ENCODE assay signal across 18 cellular contexts in the genomic region with DNA sequence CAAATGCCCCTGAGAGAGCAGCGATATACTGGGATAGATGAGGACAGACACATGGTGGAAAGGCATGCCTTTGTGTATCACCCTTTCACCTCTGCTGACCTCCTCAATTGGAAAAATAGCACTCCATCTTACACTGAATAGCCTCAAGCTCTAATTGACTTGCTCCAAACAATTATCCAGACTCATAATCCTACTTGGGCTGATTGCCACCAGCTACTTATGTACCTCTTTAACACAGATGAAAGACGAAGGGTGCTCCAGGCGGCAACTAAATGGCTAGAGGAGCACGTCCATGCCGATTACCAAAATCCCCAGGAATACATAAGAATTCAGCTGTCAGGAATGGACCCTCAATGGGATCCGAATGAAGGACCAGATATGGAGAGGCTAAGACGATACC.
DNase-seq lines count a peak whose midpoint lies in the region; FAIRE-seq and TF ChIP-seq lines count a peak whose summit lies in the region.
"Had no signal": no experiment of that assay in that cellular context is flagged by ENCODE, and none has a peak within 500 bp of the region (broad histone marks: within the 10 kb centered on the region; RNA-seq: fewer than 3 reads in every experiment).

No MANE protein-coding gene starts in this region.

- peak overlapping the region; percentile 66 for H3K27ac Mint-ChIP-seq in glutamatergic neuron (ENCODE audit: unreplicated experiment)
- H3K27ac Mint-ChIP-seq: B cell; CD8-positive, alpha-beta T cell had no signal

- no peak for TF ChIP-seq POLR2A in H54 (IDR thresholded peaks at IDR 0.05; ENCODE audit: low read depth, low read length)

- TF ChIP-seq CTCF in glutamatergic neuron (IDR thresholded peaks at IDR 0.05; ENCODE audit: partially characterized antibody, unreplicated experiment): no peak
- no peak for TF ChIP-seq CTCF in hepatocyte (IDR thresholded peaks at IDR 0.05; ENCODE audit: poor library complexity)

- H3K27me3 Mint-ChIP-seq in glutamatergic neuron (ENCODE audit: unreplicated experiment): peaks cover 8% of the 10 kb centered on the region
- H3K27me3 Mint-ChIP-seq: B cell had no signal

- H3K4me1 Mint-ChIP-seq in glutamatergic neuron (ENCODE audit: low read depth, unreplicated experiment): peaks cover 18% of the 10 kb centered on the region
- H3K4me1 Mint-ChIP-seq: B cell had no signal

- H3K4me2 ChIP-seq in hepatocyte: no peak overlapping the region
- H3K4me2 ChIP-seq: BLaER1 treated with 17β-estradiol and CSF1 and Interleukin-3, amounts not matched to agents 10 nM and 100 nM had no signal

- H3K9me3 Mint-ChIP-seq in glutamatergic neuron (ENCODE audit: unreplicated experiment): peaks cover 6% of the 10 kb centered on the region

- H3K4me1 ChIP-seq in hepatocyte (ENCODE audit: insufficient read depth): no peaks in the 10 kb centered on the region
- H3K4me1 ChIP-seq: BLaER1 treated with 17β-estradiol and CSF1 and Interleukin-3, amounts not matched to agents 10 nM and 100 nM; HAP-1 had no signal

- H3K36me3 Mint-ChIP-seq in glutamatergic neuron (ENCODE audit: unreplicated experiment): no peaks in the 10 kb centered on the region
- H3K36me3 Mint-ChIP-seq: CD8-positive, alpha-beta T cell had no signal

- no peaks in the 10 kb centered on the region for H3K27me3 ChIP-seq in hepatocyte
- H3K27me3 ChIP-seq: BLaER1 treated with 17β-estradiol and CSF1 and Interleukin-3, amounts not matched to agents 10 nM and 100 nM had no signal

- no peaks in the 10 kb centered on the region for H3K36me3 ChIP-seq in hepatocyte (replicated peaks; ENCODE audit: insufficient read depth, low read depth)
- H3K36me3 ChIP-seq: BLaER1 treated with 17β-estradiol and CSF1 and Interleukin-3, amounts not matched to agents 10 nM and 100 nM; HAP-1 had no signal

- no peak overlapping the region for H2AFZ ChIP-seq in hepatocyte

- 93% methylated on average over 7 of the region's 7 CpGs for WGBS in hepatocyte (ENCODE audit: low lambda C conversion rate, missing lambda C conversion rate)

- no peaks in the 10 kb centered on the region for H3K79me2 ChIP-seq in hepatocyte

- peak; percentile 64 for DNase-seq in NCI-H82 (lab: John Stamatoyannopoulos, UW)
- no peak for DNase-seq in NCI-H82 treated with DMSO at 0.1 percent for 48 hours (lab: John Stamatoyannopoulos, UW; ENCODE audit: unreplicated experiment)
- DNase-seq in glutamatergic neuron: no peak
- DNase-seq in retina: peak; percentile 63
- no peak for DNase-seq in H54 (ENCODE audit: insufficient read length, low spot score)
- DNase-seq in hepatocyte (ENCODE audit: low spot score): no peak
- DNase-seq: Calu3; CD8-positive, alpha-beta T cell; DMS 273 treated with DMSO at 0.1 percent for 48 hours; DMS53 had no signal

- H4K20me1 ChIP-seq in hepatocyte (ENCODE audit: insufficient read depth, poor library complexity, severe bottlenecking): no peaks in the 10 kb centered on the region
- H4K20me1 ChIP-seq: BLaER1 treated with 17β-estradiol and CSF1 and Interleukin-3, amounts not matched to agents 10 nM and 100 nM had no signal

- H3K9me3 ChIP-seq in hepatocyte (ENCODE audit: low read depth): no peaks in the 10 kb centered on the region
- H3K9me3 ChIP-seq: BLaER1 treated with 17β-estradiol and CSF1 and Interleukin-3, amounts not matched to agents 10 nM and 100 nM; HAP-1 had no signal

- no peak overlapping the region for H3K27ac ChIP-seq in hepatocyte
- H3K27ac ChIP-seq: BLaER1 treated with 17β-estradiol and CSF1 and Interleukin-3, amounts not matched to agents 10 nM and 100 nM had no signal

- no peak overlapping the region for H3K4me3 Mint-ChIP-seq in glutamatergic neuron (ENCODE audit: unreplicated experiment)
- H3K4me3 Mint-ChIP-seq: B cell; CD8-positive, alpha-beta T cell had no signal

- H3K4me3 ChIP-seq in hepatocyte: no peak overlapping the region
- H3K4me3 ChIP-seq: BLaER1 treated with 17β-estradiol and CSF1 and Interleukin-3, amounts not matched to agents 10 nM and 100 nM; HAP-1 had no signal

- no peak for FAIRE-seq in H54 (lab: Jason Lieb, UNC)
- FAIRE-seq: G401.6, GM12891, GM19239, H1, HepG2 had no signal

- no peaks in the 10 kb centered on the region for H3K9me2 ChIP-seq in hepatocyte (replicated peaks; ENCODE audit: insufficient read depth)

Comparison
In these comparisons a context has a peak if more than half of its experiments do, and no peak if none do; other contexts are left out.
1. DNase-seq: peak in NCI-H82 (single experiment) and retina (single experiment); none in NCI-H82 treated with DMSO at 0.1 percent for 48 hours (single experiment), glutamatergic neuron (single experiment), H54 (single experiment) and hepatocyte (single experiment).